8 cellular contexts compared by ENCODE assay signal in the genomic region with DNA sequence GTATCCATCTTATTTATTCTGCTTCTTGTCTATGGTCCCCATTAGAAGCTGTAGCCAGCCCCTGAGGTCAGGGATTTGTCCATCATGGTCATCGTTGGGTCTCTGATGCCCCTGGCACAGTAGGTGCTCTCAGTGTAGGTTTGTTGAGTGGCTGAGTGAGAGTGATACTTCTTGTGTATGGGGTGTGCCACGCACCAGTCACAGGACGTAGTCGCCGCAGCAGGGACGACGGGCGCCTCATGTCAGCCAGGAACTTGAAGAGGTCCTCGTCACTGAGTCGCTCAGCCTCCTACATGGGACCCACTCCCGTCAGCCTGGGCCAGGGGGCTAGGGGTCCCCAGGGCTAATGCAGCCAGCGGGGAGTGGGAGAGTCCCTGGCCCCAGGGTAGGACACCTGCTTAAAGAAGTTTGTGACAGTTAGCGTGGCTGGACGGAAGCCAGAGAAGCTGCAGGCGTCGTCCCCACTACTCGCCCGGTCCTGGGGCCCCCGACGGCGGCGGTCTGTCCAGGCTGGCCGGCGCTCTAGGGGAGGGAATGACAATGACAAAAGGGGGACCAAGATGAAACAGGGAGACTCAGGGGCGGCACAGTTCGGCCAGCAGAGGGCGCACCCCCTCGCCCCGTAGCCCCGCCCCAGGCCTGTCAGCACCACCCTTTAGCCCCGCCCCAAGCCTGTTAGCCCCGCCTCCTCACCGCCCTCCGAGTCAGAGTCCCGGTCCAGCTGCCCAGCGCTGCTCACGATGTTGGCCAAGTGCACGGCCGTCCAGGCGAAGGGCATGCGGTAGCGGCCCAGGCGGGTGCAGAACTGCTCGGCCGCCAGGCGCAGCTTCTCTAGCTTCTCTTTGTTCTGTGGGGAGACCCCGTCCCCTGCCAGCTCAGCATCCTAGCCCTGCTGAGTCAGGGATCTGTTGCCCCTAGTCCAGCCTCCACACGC. TPM values are rescaled to one million over a fixed set of nuclear protein-coding genes. Genes with fewer than 3 reads are reported as not detected.
DNase-seq lines count a peak whose midpoint lies in the region; ATAC-seq and TF ChIP-seq lines count a peak whose summit lies in the region.
"Had no signal": no experiment of that assay in that cellular context is flagged by ENCODE, and none has a peak within 500 bp of the region (broad histone marks: within the 10 kb centered on the region; RNA-seq: fewer than 3 reads in every experiment).

No MANE protein-coding gene starts in this region.

- H3K27me3 ChIP-seq in adipocyte (replicated peaks; ENCODE audit: control insufficient read depth, insufficient read depth, low read length) (no peaks in the 10 kb centered on the region), left ventricle myocardium inferior (ENCODE audit: low read depth) (no peaks in the 10 kb centered on the region), aorta (ENCODE audit: control insufficient read depth in 1 of 2, insufficient read depth in 2 of 2, low read length in 1 of 2) (no peaks in the 10 kb centered on the region)

- peak; percentile 69 for DNase-seq in KBM-7
- peak; percentile 42 to 81 (median 72) for DNase-seq in T-cell
- peak; percentile 75 for DNase-seq in adipocyte (ENCODE audit: low read depth)
- peak; percentile 94 for DNase-seq in left ventricle myocardium inferior
- DNase-seq in retina, result peak; percentile 90
- DNase-seq in aorta, result peak; percentile 96 to 98

- in situ Hi-C loops in KBM-7 (cut with MboI; ENCODE audit: low pct_unique_long_range_greater_than_20kb, low sequenced_read_pairs), result no loop called here

- no peaks in the 10 kb centered on the region for H3K9me3 ChIP-seq in adipocyte (ENCODE audit: control insufficient read depth, low read length)
- peaks cover 13% of the 10 kb centered on the region for H3K9me3 ChIP-seq in left ventricle myocardium inferior (replicated peaks)
- H3K9me3 ChIP-seq in aorta (ENCODE audit: control insufficient read depth, low read length), result no peaks in the 10 kb centered on the region

- intact Hi-C loops in left ventricle myocardium inferior (cut with micrococcal nuclease) (no loop called here), aorta (cut with DNase I) (loop anchor here in 1 of 2 donors (2.0 kb wide), 1 partner anchor 204 kb away; no protein-coding TSS in a partner anchor)

- ATAC-seq in T-cell (replicated peaks in 1 of 4) (peak; percentile 89 to 99 (median 95)), aorta (ENCODE audit: low FRiP score) (peak; percentile 94)

- H3K27ac ChIP-seq in left ventricle myocardium inferior (replicated peaks) (peak overlapping the region; percentile 81), aorta (ENCODE audit: low read depth in 1 of 2, low read length in 2 of 2) (no peak overlapping the region)

- peaks cover 11 to 29% of the 10 kb centered on the region in 2 donors for H3K27me3 Mint-ChIP-seq in T-cell

- POLR2A ChIA-PET in T-cell (lab: Charles Lee), result no interaction called here

- H3K4me3 Mint-ChIP-seq in T-cell, result peak overlapping the region in 1 of 3 donors; percentile 42

- H3K4me1 ChIP-seq in adipocyte (ENCODE audit: control insufficient read depth, insufficient read depth, low read length) (peaks cover 5% of the 10 kb centered on the region), left ventricle myocardium inferior (peaks cover 42% of the 10 kb centered on the region), aorta (ENCODE audit: control insufficient read depth in 1 of 2, insufficient read depth in 2 of 2, low read length in 2 of 2) (no peaks in the 10 kb centered on the region)

- no peak overlapping the region for H3K27ac Mint-ChIP-seq in T-cell

- TF ChIP-seq CTCF in GM12874 (IDR thresholded peaks at IDR 0.05; ENCODE audit: insufficient read depth, low read depth, low read length), result peak; percentile 93
- TF ChIP-seq CTCF in left ventricle myocardium inferior (IDR thresholded peaks at IDR 0.05; ENCODE audit: borderline replicate concordance), result peak; percentile 90

- H3K9ac ChIP-seq in adipocyte (ENCODE audit: low read length), result no peak overlapping the region

- H3K9me3 Mint-ChIP-seq in T-cell, result peaks cover 3 to 7% (median 6%) of the 10 kb centered on the region in 3 donors

- H3K4me1 Mint-ChIP-seq in T-cell, result peaks cover 4 to 6% (median 5%) of the 10 kb centered on the region in 3 donors

- WGBS in aorta, 2 donors, result 53 to 55% methylated on average over 44 to 48 of the region's 48 CpGs

- H3K4me3 ChIP-seq in adipocyte (ENCODE audit: low read length) (no peak overlapping the region), left ventricle myocardium inferior (peak overlapping the region; percentile 22), aorta (ENCODE audit: low read length in 2 of 2) (no peak overlapping the region)

- H3K36me3 Mint-ChIP-seq in T-cell, result no peaks in the 10 kb centered on the region

- peaks cover 20% of the 10 kb centered on the region for H3K36me3 ChIP-seq in adipocyte (ENCODE audit: control insufficient read depth, insufficient read depth, low read length, severe bottlenecking)
- peaks cover 66% of the 10 kb centered on the region for H3K36me3 ChIP-seq in left ventricle myocardium inferior
- H3K36me3 ChIP-seq in aorta (ENCODE audit: control insufficient read depth in 1 of 2, insufficient read depth in 2 of 2, low read length in 1 of 2), result no peaks in the 10 kb centered on the region

- CTCF ChIA-PET in T-cell (lab: Charles Lee), result no interaction called here

RNA-seq across cellular contexts. Expression of a gene that starts 3.7 kb away (rescaled TPM):
- total RNA-seq in T-cell, result not detected
- not detected for total RNA-seq in left ventricle myocardium inferior
- not detected for total RNA-seq in aorta
- polyA plus RNA-seq in aorta, result 10 to 100 TPM in 1 of 2 donors, not detected in 1; 11.8 TPM

RNA-seq across cellular contexts. Expression of a gene that starts 19.2 kb away (rescaled TPM):
- total RNA-seq in T-cell, result 1 to 10 TPM in 3 of 5 donors, under 1 TPM in 2; 0.78 to 1.8 (median 1.0) TPM
- total RNA-seq in left ventricle myocardium inferior, result 43.2 TPM
- 100 to 1,000 TPM in 1 of 2 donors, 10 to 100 TPM in 1; 73.1 to 109 TPM for total RNA-seq in aorta
- 10 to 100 TPM; 12.8 to 71.8 TPM for polyA plus RNA-seq in aorta

RNA-seq across cellular contexts. Expression of a gene that starts 45.8 kb away (rescaled TPM):
- total RNA-seq in T-cell (1 to 10 TPM in 3 of 5 donors, under 1 TPM in 2; 0.68 to 1.9 (median 1.2) TPM), left ventricle myocardium inferior (326 TPM), aorta (100 to 1,000 TPM; 316 to 379 TPM)
- 100 to 1,000 TPM; 269 to 282 TPM for polyA plus RNA-seq in aorta

RNA-seq across cellular contexts. Expression of a gene that starts 52.8 kb away (rescaled TPM):
- total RNA-seq in T-cell (not detected), left ventricle myocardium inferior (not detected), aorta (not detected)
- not detected for polyA plus RNA-seq in aorta
- polyA plus RNA-seq: thymus had no signal

Comparison
In these comparisons a context has a peak if more than half of its experiments do, and no peak if none do; other contexts are left out.
1. RNA of a gene that starts 19.2 kb away (total RNA-seq): 73.1 to 109 TPM in aorta and 43.2 TPM in left ventricle myocardium inferior (single experiment); 0.78 to 1.8 TPM in T-cell; every median in the first group is over 10 times any median in the second.
2. RNA of a gene that starts 45.8 kb away (total RNA-seq): 316 to 379 TPM in aorta and 326 TPM in left ventricle myocardium inferior (single experiment); 0.68 to 1.9 TPM in T-cell; every median in the first group is over 100 times any median in the second.
3. Peak in every context shown above with its lines, with median percentiles within 50 percentile points of each other: DNase-seq.